ENCODE assay signal across 8 cellular contexts in the genomic region with DNA sequence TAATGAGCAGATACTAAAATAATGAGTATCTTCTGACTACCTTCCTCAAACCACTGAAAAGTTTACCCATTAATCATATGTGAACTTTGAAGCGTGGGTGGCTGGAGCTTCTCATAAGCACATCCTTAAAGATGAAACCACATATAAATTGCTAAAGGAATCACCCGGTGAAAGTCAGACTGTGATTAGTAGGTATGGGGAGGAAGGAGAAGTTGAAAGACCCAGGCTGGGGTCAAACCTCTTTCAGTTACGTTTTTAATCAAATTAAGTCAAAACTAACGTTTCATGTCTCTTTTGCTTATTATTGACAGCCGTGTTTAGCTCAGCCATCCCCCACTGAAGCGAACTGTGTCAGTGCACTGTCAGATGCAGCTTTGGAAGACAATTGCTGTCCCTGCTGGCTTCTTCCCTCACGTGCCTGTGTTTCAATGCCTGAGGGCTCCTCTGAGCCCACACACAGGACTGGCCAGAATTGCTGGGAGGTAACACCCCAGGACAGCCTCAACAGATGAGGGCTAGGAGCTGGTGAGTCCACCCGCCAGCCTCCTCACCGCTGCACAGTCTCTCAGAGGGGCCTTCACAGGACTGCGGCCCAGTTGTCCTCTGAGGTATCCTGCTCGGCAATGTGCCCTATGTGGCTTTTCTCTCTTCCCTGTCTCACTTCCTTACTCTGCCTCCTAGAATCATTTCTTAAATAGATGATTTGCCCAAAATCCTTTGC. TPM values are rescaled to one million over a fixed set of nuclear protein-coding genes. Genes with fewer than 3 reads are reported as not detected.
DNase-seq lines count a peak whose midpoint lies in the region; ATAC-seq and TF ChIP-seq lines count a peak whose summit lies in the region.

No MANE protein-coding gene starts in this region.

- POLR2A ChIA-PET in SK-N-SH (lab: Yijun Ruan, JAX), result no interaction called here

- H4K20me1 ChIP-seq in SK-N-SH (ENCODE audit: insufficient read depth), result no peaks in the 10 kb centered on the region

- DNase-seq in A172 (ENCODE audit: low spot score), result peak; percentile 24
- DNase-seq in SK-N-SH, result peak; percentile 25
- peak; percentile 47 to 57 for DNase-seq in stimulated activated CD4-positive, alpha-beta T cell treated with anti-CD3 and anti-CD28 coated beads, Interleukin-2, amount 100 ng/mL, for 48 hours
- no peak for DNase-seq in H4 (ENCODE audit: low spot score)
- DNase-seq in NCI-H526 (lab: John Stamatoyannopoulos, UW), result no peak

- CTCF ChIA-PET in SK-N-SH (lab: Yijun Ruan, JAX), result interaction anchor here (1.1 kb wide), 1 partner anchor 16 kb away, joined by 3 read pairs; no protein-coding TSS in a partner anchor

- WGBS in SK-N-SH (ENCODE audit: low lambda C conversion rate), result 53% methylated on average over 10 of the region's 11 CpGs

- no peak overlapping the region for H2AFZ ChIP-seq in SK-N-SH (ENCODE audit: low read depth)

- TF ChIP-seq RAD21 in SK-N-SH (IDR thresholded peaks at IDR 0.05; ENCODE audit: low read length), result no peak

- peaks cover 4 to 25% of the 10 kb centered on the region in 2 experiments for H3K4me1 ChIP-seq in SK-N-SH (ENCODE audit: control insufficient read depth in 1 of 2, insufficient read depth in 2 of 2, low read depth in 1 of 2, low read length in 1 of 2)
- H3K4me1 ChIP-seq in duodenal mucosa (ENCODE audit: control insufficient read depth in 1 of 2, insufficient read depth in 2 of 2, low read length in 2 of 2), result peaks cover 20 to 28% of the 10 kb centered on the region in 2 donors

- no peaks in the 10 kb centered on the region for H3K27me3 ChIP-seq in SK-N-SH (ENCODE audit: insufficient read depth)
- H3K27me3 ChIP-seq in duodenal mucosa (ENCODE audit: control insufficient read depth in 1 of 2, insufficient read depth in 2 of 2, low read length in 2 of 2), result no peaks in the 10 kb centered on the region

- ATAC-seq in GM18909 (IDR thresholded peaks at IDR 0.05; ENCODE audit: poor library complexity, unreplicated experiment), result peak; percentile 87
- peak; percentile 70 for ATAC-seq in HG03064 (IDR thresholded peaks at IDR 0.05; ENCODE audit: low read depth, unreplicated experiment)

- H3K4me3 ChIP-seq in SK-N-SH (ENCODE audit: low read depth in 2 of 2, low read length in 1 of 2), result no peak overlapping the region
- H3K4me3 ChIP-seq in duodenal mucosa (ENCODE audit: low read depth in 1 of 2, low read length in 2 of 2), result no peak overlapping the region

- peaks cover 17% of the 10 kb centered on the region for H3F3A ChIP-seq in SK-N-SH (replicated peaks; ENCODE audit: insufficient read depth)

- no peaks in the 10 kb centered on the region for H3K36me3 ChIP-seq in SK-N-SH (replicated peaks in 1 of 2; ENCODE audit: control insufficient read depth in 1 of 2, insufficient read depth in 2 of 2, low read length in 1 of 2)
- H3K36me3 ChIP-seq in duodenal mucosa (ENCODE audit: control insufficient read depth in 1 of 2, insufficient read depth in 2 of 2, low read length in 2 of 2), result no peaks in the 10 kb centered on the region

- H3K9me3 ChIP-seq in SK-N-SH (no peaks in the 10 kb centered on the region), duodenal mucosa (ENCODE audit: control insufficient read depth in 1 of 2, low read length in 2 of 2) (no peaks in the 10 kb centered on the region)

- H3K27ac ChIP-seq in SK-N-SH (ENCODE audit: low read depth in 2 of 2, low read length in 1 of 2) (peak overlapping the region; percentile 36 to 72; a peak in 3 of 4 replicates), duodenal mucosa (ENCODE audit: low read depth, low read length) (peak overlapping the region; percentile 62)

- H3K4me2 ChIP-seq in SK-N-SH, result peak overlapping the region; percentile 45

- no peak for TF ChIP-seq CTCF in SK-N-SH (IDR thresholded peaks at IDR 0.05)

- TF ChIP-seq EP300 in SK-N-SH (IDR thresholded peaks at IDR 0.05; ENCODE audit: borderline replicate concordance in 1 of 2, low read depth in 1 of 2, low read length in 1 of 2), result no peak

- H3K9ac ChIP-seq in SK-N-SH (no peak overlapping the region), duodenal mucosa (ENCODE audit: low read depth in 1 of 2, low read length in 2 of 2) (no peak overlapping the region)

- H3K9me2 ChIP-seq in SK-N-SH, result no peaks in the 10 kb centered on the region

- no peaks in the 10 kb centered on the region for H3K79me2 ChIP-seq in SK-N-SH (ENCODE audit: insufficient read depth)

TF ChIP-seq in SK-N-SH, 30 proteins besides CTCF, POLR2A, EP300 and RAD21:
- TF ChIP-seq TCF12 (IDR thresholded peaks at IDR 0.05), result peak; percentile 20; the same call in 1 of the 2 replicates
- no peak for TF ChIP-seq ELF1 (IDR thresholded peaks at IDR 0.05)

RNA-seq across cellular contexts. Expression of a gene that starts 29.3 kb away (rescaled TPM):
- 85.4 and 90.2 TPM in 2 replicates for total RNA-seq in A172 (2014; rRNA removed; shearing (Covaris generic))
- polyA plus RNA-seq in SK-N-SH (2012; rRNA removed), result 29.5 and 32.3 TPM in 2 replicates
- polyA plus RNA-seq in SK-N-SH (2012; cell fraction: cytosol; rRNA removed), result 27.5 and 29.2 TPM in 2 replicates
- 33.0 and 35.2 TPM in 2 replicates for polyA plus RNA-seq in SK-N-SH (2012; cell fraction: nucleus; rRNA removed)
- 11.7 and 12.4 TPM in 2 replicates for total RNA-seq in H4 (2014; rRNA removed; shearing (Covaris generic))

Comparison
In these comparisons a context has a peak if more than half of its experiments do, and no peak if none do; other contexts are left out.
1. DNase-seq: peak in A172 (single experiment), SK-N-SH (single experiment) and stimulated activated CD4-positive, alpha-beta T cell treated with anti-CD3 and anti-CD28 coated beads, Interleukin-2, amount 100 ng/mL, for 48 hours (2 of 2); none in H4 (single experiment) and NCI-H526 (0 of 2).